8 cellular contexts compared by ENCODE assay signal in the genomic region with DNA sequence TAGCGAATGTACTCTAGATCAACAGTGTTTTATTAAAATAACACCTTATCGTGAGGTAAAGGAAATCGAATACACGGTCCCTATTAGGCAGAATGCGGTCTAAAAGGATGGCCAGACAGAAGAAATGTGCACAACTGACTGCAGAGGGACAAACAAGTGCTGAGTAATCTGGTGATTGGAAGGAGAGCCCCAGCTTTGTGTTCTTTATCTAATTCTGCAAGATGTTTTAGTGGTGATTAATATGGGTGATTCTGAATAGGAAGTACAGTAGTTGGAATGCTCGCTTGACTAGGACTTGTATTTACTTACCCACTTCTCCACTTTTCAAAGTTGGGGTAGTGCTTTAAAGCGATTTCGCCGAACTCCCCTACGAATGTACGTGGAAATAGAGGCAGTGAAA. TPM values are rescaled to one million over a fixed set of nuclear protein-coding genes. Genes with fewer than 3 reads are reported as not detected.
DNase-seq lines count a peak whose midpoint lies in the region; ATAC-seq lines count a peak whose summit lies in the region.

No MANE protein-coding gene starts in this region.

- peak; percentile 35 for DNase-seq in DMS53 (lab: John Stamatoyannopoulos, UW)
- DNase-seq in DMS53 treated with DMSO at 0.1 percent for 48 hours (lab: John Stamatoyannopoulos, UW; ENCODE audit: unreplicated experiment), result no peak
- DNase-seq in NCI-H748 treated with DMSO at 0.1 percent for 48 hours (lab: John Stamatoyannopoulos, UW), result peak; percentile 45
- peak; percentile 3 for DNase-seq in central memory CD4-positive, alpha-beta T cell
- peak; percentile 18 for DNase-seq in mesendoderm
- no peak for DNase-seq in stimulated activated CD4-positive, alpha-beta T cell treated with anti-CD3 and anti-CD28 coated beads, Interleukin-1b, Interleukin-23, amount 100 ng/mL, for 48 hours

- peak overlapping the region; percentile 50 for H3K4me2 ChIP-seq in mesendoderm (ENCODE audit: low read length)

- H3K56ac ChIP-seq in mesendoderm (ENCODE audit: low read length), result peak overlapping the region; percentile 85

- no peak overlapping the region for H3K27ac ChIP-seq in mesendoderm (ENCODE audit: low read depth, low read length)

- H3K79me2 ChIP-seq in mesendoderm (ENCODE audit: control insufficient read depth, insufficient read depth, low read length), result peaks cover 29% of the 10 kb centered on the region

- no peak overlapping the region for H2BK15ac ChIP-seq in mesendoderm (replicated peaks; ENCODE audit: low read depth)

- H4K5ac ChIP-seq in mesendoderm (ENCODE audit: low read length), result no peak overlapping the region

- H3K27me3 ChIP-seq in mesendoderm (ENCODE audit: insufficient read depth, low read length, poor library complexity), result no peaks in the 10 kb centered on the region

- no peaks in the 10 kb centered on the region for H3K4me1 ChIP-seq in mesendoderm (ENCODE audit: control insufficient read depth, low read depth, low read length)

- no peaks in the 10 kb centered on the region for H3K79me1 ChIP-seq in mesendoderm (ENCODE audit: low read length)

- H3K23ac ChIP-seq in mesendoderm (ENCODE audit: low read length), result no peak overlapping the region

- peak overlapping the region; percentile 74 for H3K9ac ChIP-seq in mesendoderm (ENCODE audit: low read length)

- H2BK120ac ChIP-seq in mesendoderm (ENCODE audit: low read depth, low read length), result no peak overlapping the region

- peak overlapping the region; percentile 78 for H3K4me3 ChIP-seq in mesendoderm (ENCODE audit: low read length)

- H3K18ac ChIP-seq in mesendoderm (ENCODE audit: low read length), result peak overlapping the region; percentile 52

- no peak overlapping the region for H3K4ac ChIP-seq in mesendoderm (ENCODE audit: low read depth, low read length)

- ATAC-seq in GM19324 (IDR thresholded peaks at IDR 0.05; ENCODE audit: low FRiP score, unreplicated experiment) (no peak), GM21515 (IDR thresholded peaks at IDR 0.05; ENCODE audit: unreplicated experiment) (no peak)

- H3K36me3 ChIP-seq in mesendoderm (ENCODE audit: control insufficient read depth, insufficient read depth, low read length), result no peaks in the 10 kb centered on the region

- no peak overlapping the region for H4K8ac ChIP-seq in mesendoderm (ENCODE audit: low read depth, low read length)

- H2AK5ac ChIP-seq in mesendoderm (ENCODE audit: low read length), result no peak overlapping the region

- no CpG with 5 or more reads among the region's 11 CpGs for WGBS in mesendoderm (ENCODE audit: extremely low coverage, insufficient coverage, low lambda C conversion rate)

- no peak overlapping the region for H2BK5ac ChIP-seq in mesendoderm (ENCODE audit: low read length)

RNA-seq across cellular contexts. Expression of a gene that starts 1.2 kb away (rescaled TPM):
- 10.2 TPM for polyA plus RNA-seq in mesendoderm (2013, experiment 1 of 2)
- polyA plus RNA-seq in mesendoderm (2013, experiment 2 of 2), result 10.3 TPM

Comparison
In these comparisons a context has a peak if more than half of its experiments do, and no peak if none do; other contexts are left out.
1. DNase-seq: peak in DMS53 (single experiment), NCI-H748 treated with DMSO at 0.1 percent for 48 hours (single experiment), central memory CD4-positive, alpha-beta T cell (single experiment) and mesendoderm (single experiment); none in DMS53 treated with DMSO at 0.1 percent for 48 hours (single experiment) and stimulated activated CD4-positive, alpha-beta T cell treated with anti-CD3 and anti-CD28 coated beads, Interleukin-1b, Interleukin-23, amount 100 ng/mL, for 48 hours (single experiment).